Comparison of ENCODE assay signal across 8 cellular contexts in genomic region chr2:205763708-205764501, GRCh38.
DNase-seq lines count a peak whose midpoint lies in the region; ATAC-seq, FAIRE-seq and TF ChIP-seq lines count a peak whose summit lies in the region.

No MANE protein-coding gene starts in this region.

- 71% methylated on average over 25 of the region's 25 CpGs for WGBS in GM12878 (ENCODE audit: insufficient coverage, insufficient replicate concordance, low lambda C conversion rate, missing lambda C conversion rate)

- TF ChIP-seq POLR2A in NB4 (IDR thresholded peaks at IDR 0.05; ENCODE audit: extremely low read depth, insufficient read length) (no peak), GM12878 (IDR thresholded peaks at IDR 0.05; ENCODE audit: low read depth, low read length) (no peak)

- no peak overlapping the region for H2AFZ ChIP-seq in GM12878 (ENCODE audit: control insufficient read depth, low read depth, low read length)

- no peak for TF ChIP-seq RAD21 in GM12878 (IDR thresholded peaks at IDR 0.05; ENCODE audit: insufficient read depth, low read depth, low read length)

- no peaks in the 10 kb centered on the region for H3K9me3 ChIP-seq in GM12878 (replicated peaks; ENCODE audit: control insufficient read depth, insufficient read depth, low read length)
- no peaks in the 10 kb centered on the region for H3K9me3 ChIP-seq in iPS-15b (ENCODE audit: control insufficient read depth, insufficient read depth, low read length)
- H3K9me3 ChIP-seq in skeletal muscle satellite cell (replicated peaks; ENCODE audit: low read length) = no peaks in the 10 kb centered on the region

- ATAC-seq in GM12878 (no peak), GM21390 (IDR thresholded peaks at IDR 0.05; ENCODE audit: unreplicated experiment) (no peak)

- DNase-seq in GM03348 (ENCODE audit: low spot score) = peak; percentile 64
- DNase-seq in NB4 (ENCODE audit: low read depth) = peak; percentile 20
- no peak for DNase-seq in GM12878 (ENCODE audit: low read depth, low spot score)
- DNase-seq in NCI-H2107 (lab: John Stamatoyannopoulos, UW) = no peak
- no peak for DNase-seq in effector CD4-positive, alpha-beta T cell

- H3K36me3 ChIP-seq in GM12878 (ENCODE audit: control insufficient read depth in 2 of 2, insufficient read depth in 2 of 2, low read length in 1 of 2) = no peaks in the 10 kb centered on the region
- H3K36me3 ChIP-seq in iPS-15b (ENCODE audit: control insufficient read depth, insufficient read depth, low read length) = no peaks in the 10 kb centered on the region
- no peaks in the 10 kb centered on the region for H3K36me3 ChIP-seq in skeletal muscle satellite cell (ENCODE audit: insufficient read depth, low read length)

- POLR2A ChIA-PET in GM12878 (lab: Charles Lee) = no interaction called here

- no peak overlapping the region for H3K9ac ChIP-seq in GM12878 (ENCODE audit: control insufficient read depth, insufficient read depth, low read length)
- H3K9ac ChIP-seq in iPS-15b (ENCODE audit: low read depth, low read length) = no peak overlapping the region
- H3K9ac ChIP-seq in skeletal muscle satellite cell (ENCODE audit: low read depth, low read length) = peak overlapping the region; percentile 79

- CTCF ChIA-PET in GM12878 (lab: Yijun Ruan, JAX) = interaction anchor here (1.6 kb wide), 1 partner anchor 162 kb away, joined by 3 read pairs; no protein-coding TSS in a partner anchor

- TF ChIP-seq EP300 in GM12878 (IDR thresholded peaks at IDR 0.05; ENCODE audit: borderline replicate concordance in 1 of 2, control insufficient read depth in 1 of 2, low read depth in 2 of 2, low read length in 2 of 2) = no peak

- H4K20me1 ChIP-seq in GM12878 (ENCODE audit: control insufficient read depth, insufficient read depth) = no peaks in the 10 kb centered on the region

- in situ Hi-C loops in GM12878 (cut with MboI) = no loop called here

- BruUV-seq in GM12878 (replicated peaks; lab: Mats Ljungman, UMichigan) = no TSS peak

- H3K4me3 ChIP-seq in NB4 (ENCODE audit: low read depth, low read length) (no peak overlapping the region), GM12878 (no peak overlapping the region), iPS-15b (ENCODE audit: low read depth, low read length) (peak overlapping the region; percentile 73), skeletal muscle satellite cell (ENCODE audit: low read length) (peak overlapping the region; percentile 37)

- no peak overlapping the region for H3K4me2 ChIP-seq in GM12878 (ENCODE audit: control insufficient read depth, insufficient read depth)
- peak overlapping the region; percentile 71 for H3K4me2 ChIP-seq in skeletal muscle satellite cell (ENCODE audit: low read length)

- H3K27me3 ChIP-seq in GM12878 (replicated peaks in 1 of 2; ENCODE audit: control insufficient read depth in 2 of 2, insufficient read depth in 2 of 2, low read length in 1 of 2) (peaks cover 0 to 2% of the 10 kb centered on the region in 2 experiments; a peak in 1 of 4 replicates), iPS-15b (ENCODE audit: control insufficient read depth, insufficient read depth, low read length) (no peaks in the 10 kb centered on the region), skeletal muscle satellite cell (ENCODE audit: control insufficient read depth, insufficient read depth, low read length) (no peaks in the 10 kb centered on the region)

- no peak for FAIRE-seq in GM12878 (lab: Jason Lieb, UNC)

- no peaks in the 10 kb centered on the region for H3K79me2 ChIP-seq in GM12878 (ENCODE audit: control insufficient read depth, insufficient read depth, low read length)

- RAD21 ChIA-PET in GM12878 (lab: Charles Lee; ENCODE audit: unreplicated experiment) = no interaction called here

- no peak overlapping the region for H3K27ac ChIP-seq in GM12878 (ENCODE audit: control insufficient read depth, insufficient read depth)

- SMC1A ChIA-PET in GM12878 (lab: Charles Lee; ENCODE audit: uncharacterized antibody, unreplicated experiment) = no interaction called here

- H3K4me1 ChIP-seq in GM12878 (ENCODE audit: control insufficient read depth, insufficient read depth, low read length) (no peaks in the 10 kb centered on the region), iPS-15b (ENCODE audit: control insufficient read depth, insufficient read depth, low read length) (peaks cover 6% of the 10 kb centered on the region), skeletal muscle satellite cell (ENCODE audit: control insufficient read depth, insufficient read depth, low read length) (peaks cover 24% of the 10 kb centered on the region)

- TF ChIP-seq CTCF in NB4 (IDR thresholded peaks at IDR 0.05; ENCODE audit: low read depth, low read length) (peak; percentile 22), GM12878 (IDR thresholded peaks at IDR 0.05 in 2 of 3, conservative IDR thresholded peaks at IDR 0.05 in 1 of 3; ENCODE audit: control insufficient read depth in 2 of 3, extremely low read depth in 1 of 3, insufficient read depth in 1 of 3, low read depth in 3 of 3, low read length in 3 of 3) (peak; percentile 5 to 19 (median 17); a peak in 3 of 6 replicates)

- intact Hi-C loops in GM12878 (cut with micrococcal nuclease; ENCODE audit: unreplicated experiment) = no loop called here

TF ChIP-seq in GM12878, 131 proteins besides CTCF, POLR2A, EP300 and RAD21:
- TF ChIP-seq HDAC6 (IDR thresholded peaks at IDR 0.05; ENCODE audit: unreplicated experiment) (no peak), SMARCA5 (IDR thresholded peaks at IDR 0.05) (no peak), CEBPZ (IDR thresholded peaks at IDR 0.05; ENCODE audit: low read depth, low read length) (no peak), EZH2 (IDR thresholded peaks at IDR 0.05; ENCODE audit: borderline replicate concordance, control insufficient read depth, low read depth, low read length) (no peak), NR2F1 (conservative IDR thresholded peaks at IDR 0.05) (no peak), RFX5 (IDR thresholded peaks at IDR 0.05; ENCODE audit: low read depth, low read length) (no peak), ATF2 (IDR thresholded peaks at IDR 0.05; ENCODE audit: low read length) (no peak), HDGF (IDR thresholded peaks at IDR 0.05) (no peak), TAF1 (IDR thresholded peaks at IDR 0.05; ENCODE audit: borderline replicate concordance, low read depth, low read length) (no peak), CHD1 (IDR thresholded peaks at IDR 0.05; ENCODE audit: low read depth, low read length) (no peak)

Comparison
In these comparisons a context has a peak if more than half of its experiments do, and no peak if none do; other contexts are left out.
1. DNase-seq: peak in GM03348 (single experiment) and NB4 (single experiment); none in GM12878 (single experiment), NCI-H2107 (single experiment) and effector CD4-positive, alpha-beta T cell (single experiment).
2. H3K4me3 ChIP-seq: peak in iPS-15b (single experiment) and skeletal muscle satellite cell (single experiment); none in NB4 (single experiment) and GM12878 (single experiment).